23 cellular contexts compared by ENCODE assay signal in the genomic region with DNA sequence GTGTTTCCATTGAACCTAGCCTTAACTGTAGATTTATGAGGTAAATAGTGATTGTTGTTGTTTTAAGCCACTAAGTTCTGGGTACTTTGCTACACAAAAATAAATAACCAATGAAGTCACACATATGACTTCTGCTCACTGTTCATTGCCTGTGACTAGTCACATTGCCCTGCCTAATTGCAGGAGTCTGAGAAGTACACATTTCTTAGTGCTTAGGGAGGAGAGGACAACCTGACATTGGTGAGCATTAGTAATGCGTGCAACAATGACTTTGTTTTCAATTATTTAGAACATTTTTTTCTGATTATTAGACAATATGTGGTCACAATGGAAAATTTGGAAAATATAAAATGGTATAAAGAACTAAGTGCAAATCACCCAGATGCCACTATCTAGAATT.
DNase-seq lines count a peak whose midpoint lies in the region; ATAC-seq and TF ChIP-seq lines count a peak whose summit lies in the region.
"Had no signal": no experiment of that assay in that cellular context is flagged by ENCODE, and none has a peak within 500 bp of the region (broad histone marks: within the 10 kb centered on the region; RNA-seq: fewer than 3 reads in every experiment).

No MANE protein-coding gene starts in this region.

- H3F3A ChIP-seq in PC-9 (ENCODE audit: insufficient read depth, low read depth), result no peaks in the 10 kb centered on the region

- CTCF ChIA-PET in WTC11 (lab: Charles Lee), result no interaction called here
- CTCF ChIA-PET in PC-9 (lab: Charles Lee), result no interaction called here

- H3K36me3 Mint-ChIP-seq in HFFc6 (ENCODE audit: low read depth) (peaks cover 55% of the 10 kb centered on the region), WTC11 (peaks cover 58% of the 10 kb centered on the region), chondrocyte (ENCODE audit: low read depth) (peaks cover 6% of the 10 kb centered on the region)
- H3K36me3 Mint-ChIP-seq: CD8-positive, alpha-beta T cell had no signal

- no peaks in the 10 kb centered on the region for H3K9me2 ChIP-seq in PC-9 (ENCODE audit: insufficient read depth)

- H2AFZ ChIP-seq in PC-9, result no peak overlapping the region

- 0 out of 2 replicates have a peak, but pooled peaks cover 4% of the 10 kb centered on the region for H3K36me3 ChIP-seq in PC-9 (ENCODE audit: low read depth)
- H3K36me3 ChIP-seq: BLaER1 had no signal

- H3K9me3 Mint-ChIP-seq in HFFc6 (peaks cover 67% of the 10 kb centered on the region), WTC11 (peaks cover 78% of the 10 kb centered on the region), chondrocyte (ENCODE audit: low read depth) (peaks cover 40% of the 10 kb centered on the region)

- H3K4me1 ChIP-seq in PC-9 (replicated peaks; ENCODE audit: insufficient read depth), result no peaks in the 10 kb centered on the region
- H3K4me1 ChIP-seq: A549, BLaER1, Caco-2 had no signal

- DNase-seq in AG10803 (ENCODE audit: low read depth), result peak; percentile 20
- peak; percentile 52 for DNase-seq in HFFc6
- DNase-seq in WTC11 (ENCODE audit: low spot score), result no peak
- DNase-seq in kidney tubule cell (ENCODE audit: low spot score), result peak; percentile 46
- DNase-seq in PC-9, result no peak
- DNase-seq in NCI-H2081 (lab: John Stamatoyannopoulos, UW), result no peak
- no peak for DNase-seq in chondrocyte (ENCODE audit: low spot score)
- DNase-seq: 8988T; ACHN; Caco-2; CD4-positive, CD25-positive, alpha-beta regulatory T cell; CD8-positive, alpha-beta T cell; DMS153; DND-41; GDM1; GOT3; HCEC 1CT had no signal

- BruUV-seq in PC-9 (replicated peaks; lab: Mats Ljungman, UMichigan), result no TSS peak

- H3K27me3 ChIP-seq in PC-9 (ENCODE audit: insufficient read depth, low read depth), result no peaks in the 10 kb centered on the region
- H3K27me3 ChIP-seq: BLaER1 had no signal

- peaks cover 29% of the 10 kb centered on the region for H3K9me3 ChIP-seq in PC-9 (ENCODE audit: insufficient read depth, low read depth)
- H3K9me3 ChIP-seq: A549, BLaER1, Caco-2 had no signal

- intact Hi-C loops in PC-9 (cut with micrococcal nuclease; ENCODE audit: unreplicated experiment), result no loop called here

- ATAC-seq in WTC11 (no peak), HG02623 (IDR thresholded peaks at IDR 0.05; ENCODE audit: unreplicated experiment) (no peak)
- ATAC-seq: A549; CD8-positive, alpha-beta T cell; GM12878 had no signal

- H3K27ac Mint-ChIP-seq in HFFc6 (peak overlapping the region; percentile 93), WTC11 (peak overlapping the region; percentile 31; the same call in 1 of the 2 replicates), chondrocyte (ENCODE audit: unreplicated experiment) (no peak overlapping the region)
- H3K27ac Mint-ChIP-seq: B cell; CD4-positive, CD25-positive, alpha-beta regulatory T cell; CD8-positive, alpha-beta T cell had no signal

- peaks cover 2% of the 10 kb centered on the region; the same call in 1 of the 2 replicates for H3K27me3 Mint-ChIP-seq in HFFc6 (ENCODE audit: insufficient read depth)
- H3K27me3 Mint-ChIP-seq in WTC11 (ENCODE audit: low read depth), result no peaks in the 10 kb centered on the region
- no peaks in the 10 kb centered on the region for H3K27me3 Mint-ChIP-seq in chondrocyte (ENCODE audit: low read depth)
- H3K27me3 Mint-ChIP-seq: B cell had no signal

- H3K27ac ChIP-seq in PC-9, result no peak overlapping the region
- H3K27ac ChIP-seq: A549, BLaER1, C4-2B had no signal

- H4K20me1 ChIP-seq in PC-9 (ENCODE audit: insufficient read depth), result no peaks in the 10 kb centered on the region
- H4K20me1 ChIP-seq: BLaER1 had no signal

- no peak overlapping the region for H3K4me2 ChIP-seq in PC-9
- H3K4me2 ChIP-seq: A549, BLaER1 had no signal

- POLR2A ChIA-PET in WTC11 (lab: Charles Lee) (interaction anchor here (0.7 kb wide), 1 partner anchor 1132 kb away, joined by 8 read pairs; no protein-coding TSS in a partner anchor), PC-9 (lab: Charles Lee; ENCODE audit: unreplicated experiment) (no interaction called here)

- H3K79me2 ChIP-seq in PC-9 (ENCODE audit: low read depth), result no peaks in the 10 kb centered on the region

- TF ChIP-seq CTCF in AG10803 (conservative IDR thresholded peaks at IDR 0.05; ENCODE audit: low read length) (no peak), HFFc6 (IDR thresholded peaks at IDR 0.05) (no peak), WTC11 (IDR thresholded peaks at IDR 0.05) (no peak), PC-9 (conservative IDR thresholded peaks at IDR 0.05) (no peak), chondrocyte (IDR thresholded peaks at IDR 0.05) (no peak)

- H3K4me3 ChIP-seq in AG10803 (ENCODE audit: low read length), result no peak overlapping the region
- H3K4me3 ChIP-seq in PC-9, result no peak overlapping the region
- H3K4me3 ChIP-seq: A549, BLaER1, GM12878 had no signal

- H3K4me3 Mint-ChIP-seq in HFFc6 (no peak overlapping the region), WTC11 (no peak overlapping the region), chondrocyte (ENCODE audit: unreplicated experiment) (no peak overlapping the region)
- H3K4me3 Mint-ChIP-seq: B cell; CD4-positive, CD25-positive, alpha-beta regulatory T cell; CD8-positive, alpha-beta T cell had no signal

- H3K4me1 Mint-ChIP-seq in HFFc6 (ENCODE audit: low read depth), result peaks cover 61% of the 10 kb centered on the region
- peaks cover 12% of the 10 kb centered on the region for H3K4me1 Mint-ChIP-seq in WTC11
- peaks cover 20% of the 10 kb centered on the region for H3K4me1 Mint-ChIP-seq in chondrocyte (ENCODE audit: low read depth)
- H3K4me1 Mint-ChIP-seq: CD4-positive, CD25-positive, alpha-beta regulatory T cell had no signal

TF ChIP-seq in WTC11, 78 proteins besides CTCF, POLR2A, EP300 and RAD21:
- no peak for TF ChIP-seq SMAD4 (CRISPR knock-in tag; IDR thresholded peaks at IDR 0.05)
- TF ChIP-seq KAT7 (CRISPR knock-in tag; IDR thresholded peaks at IDR 0.05; ENCODE audit: borderline replicate concordance), result no peak
- TF ChIP-seq NFYB (CRISPR knock-in tag; conservative IDR thresholded peaks at IDR 0.05; ENCODE audit: low read depth), result no peak
- TF ChIP-seq, protein P1, sequence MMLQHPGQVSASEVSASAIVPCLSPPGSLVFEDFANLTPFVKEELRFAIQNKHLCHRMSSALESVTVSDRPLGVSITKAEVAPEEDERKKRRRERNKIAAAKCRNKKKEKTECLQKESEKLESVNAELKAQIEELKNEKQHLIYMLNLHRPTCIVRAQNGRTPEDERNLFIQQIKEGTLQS (CRISPR knock-in tag; conservative IDR thresholded peaks at IDR 0.05), result no peak
- TF ChIP-seq, protein P2, sequence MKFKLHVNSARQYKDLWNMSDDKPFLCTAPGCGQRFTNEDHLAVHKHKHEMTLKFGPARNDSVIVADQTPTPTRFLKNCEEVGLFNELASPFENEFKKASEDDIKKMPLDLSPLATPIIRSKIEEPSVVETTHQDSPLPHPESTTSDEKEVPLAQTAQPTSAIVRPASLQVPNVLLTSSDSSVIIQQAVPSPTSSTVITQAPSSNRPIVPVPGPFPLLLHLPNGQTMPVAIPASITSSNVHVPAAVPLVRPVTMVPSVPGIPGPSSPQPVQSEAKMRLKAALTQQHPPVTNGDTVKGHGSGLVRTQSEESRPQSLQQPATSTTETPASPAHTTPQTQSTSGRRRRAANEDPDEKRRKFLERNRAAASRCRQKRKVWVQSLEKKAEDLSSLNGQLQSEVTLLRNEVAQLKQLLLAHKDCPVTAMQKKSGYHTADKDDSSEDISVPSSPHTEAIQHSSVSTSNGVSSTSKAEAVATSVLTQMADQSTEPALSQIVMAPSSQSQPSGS (CRISPR knock-in tag; IDR thresholded peaks at IDR 0.05; ENCODE audit: borderline replicate concordance, low read depth), result no peak
- TF ChIP-seq, protein P3, sequence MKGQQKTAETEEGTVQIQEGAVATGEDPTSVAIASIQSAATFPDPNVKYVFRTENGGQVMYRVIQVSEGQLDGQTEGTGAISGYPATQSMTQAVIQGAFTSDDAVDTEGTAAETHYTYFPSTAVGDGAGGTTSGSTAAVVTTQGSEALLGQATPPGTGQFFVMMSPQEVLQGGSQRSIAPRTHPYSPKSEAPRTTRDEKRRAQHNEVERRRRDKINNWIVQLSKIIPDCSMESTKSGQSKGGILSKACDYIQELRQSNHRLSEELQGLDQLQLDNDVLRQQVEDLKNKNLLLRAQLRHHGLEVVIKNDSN (CRISPR knock-in tag; IDR thresholded peaks at IDR 0.05), result no peak
- TF ChIP-seq, protein P4, sequence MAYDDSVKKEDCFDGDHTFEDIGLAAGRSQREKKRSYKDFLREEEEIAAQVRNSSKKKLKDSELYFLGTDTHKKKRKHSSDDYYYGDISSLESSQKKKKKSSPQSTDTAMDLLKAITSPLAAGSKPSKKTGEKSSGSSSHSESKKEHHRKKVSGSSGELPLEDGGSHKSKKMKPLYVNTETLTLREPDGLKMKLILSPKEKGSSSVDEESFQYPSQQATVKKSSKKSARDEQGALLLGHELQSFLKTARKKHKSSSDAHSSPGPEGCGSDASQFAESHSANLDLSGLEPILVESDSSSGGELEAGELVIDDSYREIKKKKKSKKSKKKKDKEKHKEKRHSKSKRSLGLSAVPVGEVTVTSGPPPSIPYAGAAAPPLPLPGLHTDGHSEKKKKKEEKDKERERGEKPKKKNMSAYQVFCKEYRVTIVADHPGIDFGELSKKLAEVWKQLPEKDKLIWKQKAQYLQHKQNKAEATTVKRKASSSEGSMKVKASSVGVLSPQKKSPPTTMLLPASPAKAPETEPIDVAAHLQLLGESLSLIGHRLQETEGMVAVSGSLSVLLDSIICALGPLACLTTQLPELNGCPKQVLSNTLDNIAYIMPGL (CRISPR knock-in tag; IDR thresholded peaks at IDR 0.05), result no peak
- TF ChIP-seq ZNF416 (CRISPR knock-in tag; IDR thresholded peaks at IDR 0.05), result no peak

Comparison
In these comparisons a context has a peak if more than half of its experiments do, and no peak if none do; other contexts are left out.
1. DNase-seq: peak in AG10803 (single experiment), HFFc6 (single experiment) and kidney tubule cell (single experiment); none in WTC11 (single experiment), PC-9 (0 of 2), NCI-H2081 (0 of 2) and chondrocyte (single experiment).